Comparison of ENCODE assay signal across 9 cellular contexts in genomic region chr17:76715462-76715830, GRCh38. TPM values are rescaled to one million over a fixed set of nuclear protein-coding genes. Genes with fewer than 3 reads are reported as not detected.
DNase-seq lines count a peak whose midpoint lies in the region; ATAC-seq, FAIRE-seq and TF ChIP-seq lines count a peak whose summit lies in the region.
"Had no signal": no experiment of that assay in that cellular context is flagged by ENCODE, and none has a peak within 500 bp of the region (broad histone marks: within the 10 kb centered on the region; RNA-seq: fewer than 3 reads in every experiment).

No MANE protein-coding gene starts in this region.

- 95% methylated on average over 2 of the region's 2 CpGs for WGBS in GM12878 (ENCODE audit: insufficient coverage, insufficient replicate concordance, low lambda C conversion rate, missing lambda C conversion rate)
- 90 to 93% methylated on average over 2 of the region's 2 CpGs for WGBS in sigmoid colon, 2 donors

- TF ChIP-seq RAD21 in GM12878 (IDR thresholded peaks at IDR 0.05; ENCODE audit: insufficient read depth, low read depth, low read length) = no peak

- in situ Hi-C loops in GM12878 (cut with MboI) = no loop called here

- BruUV-seq in GM12878 (replicated peaks; lab: Mats Ljungman, UMichigan) = no TSS peak

- CTCF ChIA-PET in GM12878 (lab: Yijun Ruan, JAX) = interaction anchor here (0.7 to 6.5 kb wide), 6 partner anchors 11 to 91 kb away, joined by 3 to 65 read pairs (median 5); partner anchors contain the start of genes JMJD6 and METTL23

- peaks cover 8% of the 10 kb centered on the region for H3K4me1 ChIP-seq in GM12878 (ENCODE audit: control insufficient read depth, insufficient read depth, low read length)
- peaks cover 0 to 47% (median 35%) of the 10 kb centered on the region in 4 donors for H3K4me1 ChIP-seq in sigmoid colon
- H3K4me1 ChIP-seq: foreskin keratinocyte had no signal

- H2AFZ ChIP-seq in GM12878 (ENCODE audit: control insufficient read depth, low read depth, low read length) = no peak overlapping the region

- H3K9me3 ChIP-seq in GM12878 (replicated peaks; ENCODE audit: control insufficient read depth, insufficient read depth, low read length) (no peaks in the 10 kb centered on the region), sigmoid colon (no peaks in the 10 kb centered on the region)
- H3K9me3 ChIP-seq: adrenal gland had no signal

- peaks cover 5% of the 10 kb centered on the region for H4K20me1 ChIP-seq in GM12878 (ENCODE audit: control insufficient read depth, insufficient read depth)

- FAIRE-seq in GM12878 (lab: Jason Lieb, UNC) = no peak

- SMC1A ChIA-PET in GM12878 (lab: Charles Lee; ENCODE audit: uncharacterized antibody, unreplicated experiment) = no interaction called here

- intact Hi-C loops in GM12878 (cut with micrococcal nuclease; ENCODE audit: unreplicated experiment) = loop anchor here (10.0 kb wide), 1 partner anchor 91 kb away; no protein-coding TSS in a partner anchor
- intact Hi-C loops in sigmoid colon (cut with DNase I) = loop anchor here (2.0 to 5.0 kb wide), 3 partner anchors 33 to 193 kb away; no protein-coding TSS in a partner anchor

- RAD21 ChIA-PET in GM12878 (lab: Charles Lee; ENCODE audit: unreplicated experiment) = interaction anchor here (0.7 kb wide), 1 partner anchor 10 kb away, joined by 3 read pairs; no protein-coding TSS in a partner anchor

- ATAC-seq in GM12878 = no peak

- H3K36me3 ChIP-seq in GM12878 (ENCODE audit: control insufficient read depth in 2 of 2, insufficient read depth in 2 of 2, low read length in 1 of 2) = peaks cover 12 to 38% of the 10 kb centered on the region in 2 experiments
- H3K36me3 ChIP-seq in sigmoid colon = peaks cover 31 to 68% (median 51%) of the 10 kb centered on the region in 4 donors

- TF ChIP-seq CTCF in GM12878 (IDR thresholded peaks at IDR 0.05 in 2 of 3, conservative IDR thresholded peaks at IDR 0.05 in 1 of 3; ENCODE audit: control insufficient read depth in 2 of 3, extremely low read depth in 1 of 3, insufficient read depth in 1 of 3, low read depth in 3 of 3, low read length in 3 of 3) (no peak), sigmoid colon (IDR thresholded peaks at IDR 0.05) (no peak)

- no peaks in the 10 kb centered on the region for H3K79me2 ChIP-seq in GM12878 (ENCODE audit: control insufficient read depth, insufficient read depth, low read length)

- peak overlapping the region; percentile 30; the same call in 1 of the 2 replicates for H3K4me2 ChIP-seq in GM12878 (ENCODE audit: control insufficient read depth, insufficient read depth)

- H3K9ac ChIP-seq in GM12878 (ENCODE audit: control insufficient read depth, insufficient read depth, low read length) = no peak overlapping the region

- H3K4me3 ChIP-seq in Jurkat, Clone E6-1 (ENCODE audit: low read length) = peak overlapping the region; percentile 18; the same call in 1 of the 2 replicates
- no peak overlapping the region for H3K4me3 ChIP-seq in GM12878
- no peak overlapping the region for H3K4me3 ChIP-seq in sigmoid colon
- H3K4me3 ChIP-seq: adrenal gland had no signal

- H3K27me3 ChIP-seq in GM12878 (replicated peaks in 1 of 2; ENCODE audit: control insufficient read depth in 2 of 2, insufficient read depth in 2 of 2, low read length in 1 of 2) (no peaks in the 10 kb centered on the region), sigmoid colon (no peaks in the 10 kb centered on the region)
- H3K27me3 ChIP-seq: adrenal gland, foreskin keratinocyte had no signal

- TF ChIP-seq EP300 in GM12878 (IDR thresholded peaks at IDR 0.05; ENCODE audit: borderline replicate concordance in 1 of 2, control insufficient read depth in 1 of 2, low read depth in 2 of 2, low read length in 2 of 2) (no peak), sigmoid colon (IDR thresholded peaks at IDR 0.05) (no peak)

- TF ChIP-seq POLR2A in GM12878 (IDR thresholded peaks at IDR 0.05; ENCODE audit: low read depth, low read length) (no peak), sigmoid colon (IDR thresholded peaks at IDR 0.05) (no peak)

- H3K27ac ChIP-seq in GM12878 (ENCODE audit: control insufficient read depth, insufficient read depth) = no peak overlapping the region
- peak overlapping the region; percentile 43 to 92 (median 68) for H3K27ac ChIP-seq in sigmoid colon

- DNase-seq in Jurkat, Clone E6-1 (ENCODE audit: low read depth, low spot score) = no peak
- DNase-seq in GM12878 (ENCODE audit: low read depth, low spot score) = no peak
- no peak for DNase-seq in sigmoid colon
- DNase-seq in midbrain (lab: John Stamatoyannopoulos, UW) = no peak
- DNase-seq in nucleus accumbens (lab: John Stamatoyannopoulos, UW) = no peak
- no peak for DNase-seq in activated gamma-delta T cell treated with Interleukin-2 at 50 U/mL for 16 hours
- DNase-seq: NCI-H2029 had no signal

- POLR2A ChIA-PET in GM12878 (lab: Charles Lee) = interaction anchor here (1.3 kb wide), 1 partner anchor 11 kb away, joined by 3 read pairs; the partner anchor contains the start of genes JMJD6 and METTL23

RNA-seq across cellular contexts. Expression of gene MXRA7, which starts 4.7 kb away (rescaled TPM):
- 26.3 TPM for polyA plus RNA-seq in Jurkat, Clone E6-1 (2012; ENCODE audit: insufficient read depth, insufficient read length)
- 0.33 and 0.54 TPM in 2 replicates for total RNA-seq in GM12878 (2013; cell fraction: nucleolus; rRNA removed)
- total RNA-seq in GM12878 (2014; rRNA removed) (0.56 and 1.9 TPM in 2 replicates), GM12878 (2014; rRNA removed; fragmentation: Illumina TruSeq; extraction: Trizol) (0.49 and 0.60 TPM in 2 replicates), GM12878 (2021) (1.1 and 1.3 TPM in 2 replicates), sigmoid colon (100 to 1,000 TPM; 327 to 428 (median 348) TPM)
- 0.50 TPM for polyA plus RNA-seq in GM12878 (2011; ENCODE audit: low read depth)
- polyA plus RNA-seq in GM12878 (2011; rRNA removed) (0.15 and 0.30 TPM in 2 replicates), GM12878 (2014; fragmentation: Illumina TruSeq; extraction: Trizol) (0.96 and 3.4 TPM in 2 replicates), GM12878 (2014; fragmentation: Nextera tagmentation; extraction: Ambion mirVana) (under 1 TPM; 0.03 to 0.16 TPM), GM12878 (2014; rRNA removed) (0.48 and 2.0 TPM in 2 replicates), GM12878 (2016; fragmentation: Nextera tagmentation; extraction: Ambion mirVana) (under 1 TPM; 0.08 to 0.18 TPM), sigmoid colon (100 to 1,000 TPM in 1 of 3 donors, 10 to 100 TPM in 1, 1 to 10 TPM in 1; 8.3 to 109 (median 35.3) TPM)
- polyA plus RNA-seq in GM12878 (2011; cell fraction: cytosol; rRNA removed) = 0.03 and 0.06 TPM in 2 replicates
- 0.06 and 0.07 TPM in 2 replicates for polyA plus RNA-seq in GM12878 (2011; cell fraction: nucleus; rRNA removed)
- polyA plus RNA-seq in GM12878 (2012) = 0.66 and 0.87 TPM in 2 replicates
- polyA minus RNA-seq in GM12878 (2011; rRNA and poly(A)+ RNA removed) = 0.10 TPM in 1 of 2 replicates, not detected in the other
- not detected in 2 replicates for polyA minus RNA-seq in GM12878 (2011; cell fraction: cytosol; rRNA and poly(A)+ RNA removed)
- not detected in 2 replicates for polyA minus RNA-seq in GM12878 (2011; cell fraction: nucleus; rRNA and poly(A)+ RNA removed)

RNA-seq across cellular contexts. Expression of gene JMJD6, which starts 11.0 kb away (rescaled TPM):
- polyA plus RNA-seq in Jurkat, Clone E6-1 (2012; ENCODE audit: insufficient read depth, insufficient read length) = 31.4 TPM
- total RNA-seq in GM12878 (2013; cell fraction: nucleolus; rRNA removed) = 22.2 and 23.3 TPM in 2 replicates
- 17.0 and 18.2 TPM in 2 replicates for total RNA-seq in GM12878 (2014; rRNA removed)
- total RNA-seq in GM12878 (2014; rRNA removed; fragmentation: Illumina TruSeq; extraction: Trizol) = 16.7 and 19.2 TPM in 2 replicates
- total RNA-seq in GM12878 (2021) = 26.8 and 30.4 TPM in 2 replicates
- polyA plus RNA-seq in GM12878 (2011; ENCODE audit: low read depth) = 18.4 TPM
- polyA plus RNA-seq in GM12878 (2011; rRNA removed) = 12.5 and 22.5 TPM in 2 replicates
- polyA plus RNA-seq in GM12878 (2011; cell fraction: cytosol; rRNA removed) = 27.6 and 31.8 TPM in 2 replicates
- polyA plus RNA-seq in GM12878 (2011; cell fraction: nucleus; rRNA removed) = 66.5 and 72.0 TPM in 2 replicates
- 22.8 and 29.0 TPM in 2 replicates for polyA plus RNA-seq in GM12878 (2012)
- 19.1 and 21.8 TPM in 2 replicates for polyA plus RNA-seq in GM12878 (2014; fragmentation: Illumina TruSeq; extraction: Trizol)
- polyA plus RNA-seq in GM12878 (2014; fragmentation: Nextera tagmentation; extraction: Ambion mirVana) = 1 to 10 TPM; 1.2 to 6.5 TPM
- 24.2 and 27.6 TPM in 2 replicates for polyA plus RNA-seq in GM12878 (2014; rRNA removed)
- polyA plus RNA-seq in GM12878 (2016; fragmentation: Nextera tagmentation; extraction: Ambion mirVana) = 10 to 100 TPM; 32.6 to 36.0 TPM
- polyA minus RNA-seq in GM12878 (2011; rRNA and poly(A)+ RNA removed) = 9.0 and 10.2 TPM in 2 replicates
- polyA minus RNA-seq in GM12878 (2011; cell fraction: cytosol; rRNA and poly(A)+ RNA removed) = 6.4 and 6.7 TPM in 2 replicates
- 10.4 and 16.3 TPM in 2 replicates for polyA minus RNA-seq in GM12878 (2011; cell fraction: nucleus; rRNA and poly(A)+ RNA removed)
- 10 to 100 TPM; 21.3 to 37.3 (median 28.9) TPM for total RNA-seq in sigmoid colon
- polyA plus RNA-seq in sigmoid colon = 10 to 100 TPM; 24.0 to 28.9 (median 24.8) TPM

RNA-seq across cellular contexts. Expression of gene METTL23, which starts 11.2 kb away (rescaled TPM):
- 46.9 TPM for polyA plus RNA-seq in Jurkat, Clone E6-1 (2012; ENCODE audit: insufficient read depth, insufficient read length)
- 24.5 and 25.5 TPM in 2 replicates for total RNA-seq in GM12878 (2013; cell fraction: nucleolus; rRNA removed)
- total RNA-seq in GM12878 (2014; rRNA removed) (32.0 and 33.4 TPM in 2 replicates), GM12878 (2014; rRNA removed; fragmentation: Illumina TruSeq; extraction: Trizol) (23.2 and 26.7 TPM in 2 replicates), GM12878 (2021) (25.6 and 28.0 TPM in 2 replicates), sigmoid colon (10 to 100 TPM; 13.6 to 32.5 (median 20.8) TPM)
- polyA plus RNA-seq in GM12878 (2011; ENCODE audit: low read depth) = 43.8 TPM
- polyA plus RNA-seq in GM12878 (2011; rRNA removed) (52.0 and 64.0 TPM in 2 replicates), GM12878 (2014; fragmentation: Illumina TruSeq; extraction: Trizol) (29.9 and 44.8 TPM in 2 replicates), GM12878 (2014; fragmentation: Nextera tagmentation; extraction: Ambion mirVana) (10 to 100 TPM; 27.3 to 29.4 TPM), GM12878 (2014; rRNA removed) (35.0 and 42.7 TPM in 2 replicates), GM12878 (2016; fragmentation: Nextera tagmentation; extraction: Ambion mirVana) (10 to 100 TPM; 61.4 to 61.5 TPM), sigmoid colon (10 to 100 TPM; 25.7 to 34.8 (median 33.6) TPM)
- polyA plus RNA-seq in GM12878 (2011; cell fraction: cytosol; rRNA removed) = 31.3 and 35.8 TPM in 2 replicates
- polyA plus RNA-seq in GM12878 (2011; cell fraction: nucleus; rRNA removed) = 27.8 and 36.4 TPM in 2 replicates
- 36.6 and 41.5 TPM in 2 replicates for polyA plus RNA-seq in GM12878 (2012)
- 17.4 and 21.7 TPM in 2 replicates for polyA minus RNA-seq in GM12878 (2011; rRNA and poly(A)+ RNA removed)
- 5.7 and 7.1 TPM in 2 replicates for polyA minus RNA-seq in GM12878 (2011; cell fraction: cytosol; rRNA and poly(A)+ RNA removed)
- polyA minus RNA-seq in GM12878 (2011; cell fraction: nucleus; rRNA and poly(A)+ RNA removed) = 10.8 and 11.2 TPM in 2 replicates

RNA-seq across cellular contexts. Expression of gene SRSF2, which starts 21.7 kb away (rescaled TPM):
- polyA plus RNA-seq in Jurkat, Clone E6-1 (2012; ENCODE audit: insufficient read depth, insufficient read length) = 521 TPM
- 562 and 723 TPM in 2 replicates for total RNA-seq in GM12878 (2013; cell fraction: nucleolus; rRNA removed)
- total RNA-seq in GM12878 (2014; rRNA removed) = 640 and 710 TPM in 2 replicates
- total RNA-seq in GM12878 (2014; rRNA removed; fragmentation: Illumina TruSeq; extraction: Trizol) = 257 and 261 TPM in 2 replicates
- total RNA-seq in GM12878 (2021) = 532 and 545 TPM in 2 replicates
- 168 TPM for polyA plus RNA-seq in GM12878 (2011; ENCODE audit: low read depth)
- 484 and 614 TPM in 2 replicates for polyA plus RNA-seq in GM12878 (2011; rRNA removed)
- polyA plus RNA-seq in GM12878 (2011; cell fraction: cytosol; rRNA removed) = 262 and 617 TPM in 2 replicates
- polyA plus RNA-seq in GM12878 (2011; cell fraction: nucleus; rRNA removed) = 1,271 and 1,407 TPM in 2 replicates
- 265 and 285 TPM in 2 replicates for polyA plus RNA-seq in GM12878 (2012)
- polyA plus RNA-seq in GM12878 (2014; fragmentation: Illumina TruSeq; extraction: Trizol) = 414 and 418 TPM in 2 replicates
- 100 to 1,000 TPM; 225 to 363 TPM for polyA plus RNA-seq in GM12878 (2014; fragmentation: Nextera tagmentation; extraction: Ambion mirVana)
- 795 and 1,321 TPM in 2 replicates for polyA plus RNA-seq in GM12878 (2014; rRNA removed)
- 100 to 1,000 TPM; 392 to 407 TPM for polyA plus RNA-seq in GM12878 (2016; fragmentation: Nextera tagmentation; extraction: Ambion mirVana)
- 114 and 147 TPM in 2 replicates for polyA minus RNA-seq in GM12878 (2011; rRNA and poly(A)+ RNA removed)
- 187 and 201 TPM in 2 replicates for polyA minus RNA-seq in GM12878 (2011; cell fraction: cytosol; rRNA and poly(A)+ RNA removed)
- polyA minus RNA-seq in GM12878 (2011; cell fraction: nucleus; rRNA and poly(A)+ RNA removed) = 579 and 952 TPM in 2 replicates
- total RNA-seq in sigmoid colon = 100 to 1,000 TPM; 123 to 229 (median 129) TPM
- 100 to 1,000 TPM in 2 of 3 donors, 10 to 100 TPM in 1; 87.9 to 187 (median 107) TPM for polyA plus RNA-seq in sigmoid colon

RNA-seq across cellular contexts. Expression of gene MFSD11, which starts 22.5 kb away (rescaled TPM):
- polyA plus RNA-seq in Jurkat, Clone E6-1 (2012; ENCODE audit: insufficient read depth, insufficient read length) = 18.8 TPM
- 116 TPM in 2 replicates for total RNA-seq in GM12878 (2013; cell fraction: nucleolus; rRNA removed)
- total RNA-seq in GM12878 (2014; rRNA removed) (18.9 and 21.1 TPM in 2 replicates), GM12878 (2014; rRNA removed; fragmentation: Illumina TruSeq; extraction: Trizol) (13.0 and 13.7 TPM in 2 replicates), GM12878 (2021) (13.6 and 13.9 TPM in 2 replicates), sigmoid colon (10 to 100 TPM; 27.5 to 46.2 (median 41.7) TPM)
- 11.4 TPM for polyA plus RNA-seq in GM12878 (2011; ENCODE audit: low read depth)
- polyA plus RNA-seq in GM12878 (2011; rRNA removed) (19.4 TPM in 2 replicates), GM12878 (2014; fragmentation: Illumina TruSeq; extraction: Trizol) (10.0 and 11.0 TPM in 2 replicates), GM12878 (2014; fragmentation: Nextera tagmentation; extraction: Ambion mirVana) (10 to 100 TPM; 11.2 to 15.8 TPM), GM12878 (2014; rRNA removed) (15.3 and 16.5 TPM in 2 replicates), GM12878 (2016; fragmentation: Nextera tagmentation; extraction: Ambion mirVana) (10 to 100 TPM; 17.0 to 19.0 TPM), sigmoid colon (10 to 100 TPM in 1 of 3 donors, 1 to 10 TPM in 2; 6.6 to 22.1 (median 6.9) TPM)
- 16.8 and 18.3 TPM in 2 replicates for polyA plus RNA-seq in GM12878 (2011; cell fraction: cytosol; rRNA removed)
- polyA plus RNA-seq in GM12878 (2011; cell fraction: nucleus; rRNA removed) = 34.5 and 35.2 TPM in 2 replicates
- polyA plus RNA-seq in GM12878 (2012) = 11.9 and 14.2 TPM in 2 replicates
- polyA minus RNA-seq in GM12878 (2011; rRNA and poly(A)+ RNA removed) = 35.3 and 45.0 TPM in 2 replicates
- 6.8 and 11.8 TPM in 2 replicates for polyA minus RNA-seq in GM12878 (2011; cell fraction: cytosol; rRNA and poly(A)+ RNA removed)
- 21.5 and 37.0 TPM in 2 replicates for polyA minus RNA-seq in GM12878 (2011; cell fraction: nucleus; rRNA and poly(A)+ RNA removed)

Comparison
In these comparisons a context has a peak if more than half of its experiments do, and no peak if none do; other contexts are left out.
1. RNA of gene MXRA7, which starts 4.7 kb away (total RNA-seq): 327 to 428 TPM in sigmoid colon; 0.33 to 1.9 TPM in GM12878; every median in the first group is over 100 times any median in the second.